ENCODE assay signal across 8 cellular contexts in genomic region chr15:90929709-90930019, GRCh38. TPM values are rescaled to one million over a fixed set of nuclear protein-coding genes. Genes with fewer than 3 reads are reported as not detected.
A peak's percentile ranks its signal among the peaks of the same experiment; 100 is the strongest.
DNase-seq lines count a peak whose midpoint lies in the region; ATAC-seq and TF ChIP-seq lines count a peak whose summit lies in the region.

No MANE protein-coding gene starts in this region.

- CTCF ChIA-PET in activated B cell treated with CpG ODN at 0.5 μM for 24 hours (lab: Charles Lee): interaction anchor here (1.0 to 8.7 kb wide), 3 partner anchors 30 to 567 kb away, joined by 3 to 193 read pairs (median 55); partner anchors contain the start of genes FES and MAN2A2

- no peaks in the 10 kb centered on the region for H3K27me3 ChIP-seq in stomach

- no peak for TF ChIP-seq CTCF in activated B cell treated with CpG ODN at 0.5 μM for 24 hours (IDR thresholded peaks at IDR 0.05)
- TF ChIP-seq CTCF in foreskin fibroblast (IDR thresholded peaks at IDR 0.05; ENCODE audit: low read depth, low read length): no peak
- TF ChIP-seq CTCF in stomach (IDR thresholded peaks at IDR 0.05): no peak

- 10 to 15% (median 11%) methylated on average over 9 of the region's 9 CpGs for WGBS in stomach, 5 donors

- H3K9me3 Mint-ChIP-seq in activated B cell treated with CpG ODN at 0.5 μM for 24 hours: no peaks in the 10 kb centered on the region

- DNase-seq in DMS79 treated with DMSO at 0.1 percent for 48 hours (lab: John Stamatoyannopoulos, UW): peak; percentile 49
- DNase-seq in DMS79 (lab: John Stamatoyannopoulos, UW): no peak
- no peak for DNase-seq in activated B cell treated with CpG ODN at 0.5 μM for 24 hours
- no peak for DNase-seq in foreskin fibroblast
- DNase-seq in stomach: no peak
- DNase-seq in stimulated activated CD4-positive, alpha-beta T cell treated with anti-CD3 and anti-CD28 coated beads, Interleukin-12 subunit alpha, Interleukin-12 subunit beta, amount 100 ng/mL, for 4 hours: no peak
- no peak for DNase-seq in islet precursor cell
- DNase-seq in SKM-1 (lab: John Stamatoyannopoulos, UW; ENCODE audit: unreplicated experiment): no peak

- peak overlapping the region; percentile 97 for H3K27ac Mint-ChIP-seq in activated B cell treated with CpG ODN at 0.5 μM for 24 hours

- H3K4me1 Mint-ChIP-seq in activated B cell treated with CpG ODN at 0.5 μM for 24 hours: peaks cover 40% of the 10 kb centered on the region

- H3K36me3 ChIP-seq in stomach: no peaks in the 10 kb centered on the region

- peaks cover 20 to 54% (median 37%) of the 10 kb centered on the region in 4 donors for H3K4me1 ChIP-seq in stomach

- TF ChIP-seq POLR2A in stomach (IDR thresholded peaks at IDR 0.05): no peak

- H3K4me3 ChIP-seq in foreskin fibroblast (ENCODE audit: low read depth in 1 of 2, low read length in 2 of 2) (peak overlapping the region; percentile 57 to 70), stomach (peak overlapping the region; percentile 43 to 77 (median 64))

- TF ChIP-seq EP300 in stomach (IDR thresholded peaks at IDR 0.05): no peak

- H3K9me3 ChIP-seq in stomach: no peaks in the 10 kb centered on the region

- peak overlapping the region; percentile 92 to 97 (median 95) for H3K27ac ChIP-seq in stomach

- peaks cover 3% of the 10 kb centered on the region for H3K36me3 Mint-ChIP-seq in activated B cell treated with CpG ODN at 0.5 μM for 24 hours (ENCODE audit: low read depth)

- intact Hi-C loops in activated B cell treated with CpG ODN at 0.5 μM for 24 hours (cut with micrococcal nuclease): loop anchor here (5.0 kb wide), 5 partner anchors 262 to 827 kb away; partner anchors contain the start of genes CIB1, GDPGP1 and IDH2
- intact Hi-C loops in stomach (cut with DNase I; ENCODE audit: low total_unique reads): no loop called here

- no peaks in the 10 kb centered on the region for H3K27me3 Mint-ChIP-seq in activated B cell treated with CpG ODN at 0.5 μM for 24 hours

- ATAC-seq in activated B cell treated with CpG ODN at 0.5 μM for 24 hours (ENCODE audit: low read depth): no peak

- POLR2A ChIA-PET in activated B cell treated with CpG ODN at 0.5 μM for 24 hours (lab: Charles Lee): interaction anchor here (0.6 to 8.7 kb wide), 12 partner anchors 9 to 870 kb away, joined by 3 to 213 read pairs (median 5); partner anchors contain the start of genes FES, IQGAP1, MAN2A2 and RCCD1

- H3K4me3 Mint-ChIP-seq in activated B cell treated with CpG ODN at 0.5 μM for 24 hours: peak overlapping the region; percentile 96

RNA-seq across cellular contexts. Expression of gene HDDC3, which starts 2.7 kb away (rescaled TPM):
- total RNA-seq in activated B cell treated with CpG ODN at 0.5 μM for 24 hours (17.6 and 19.0 TPM in 2 replicates), stomach (10 to 100 TPM in 3 of 5 donors, not detected in 2; 12.1 to 19.6 (median 12.1) TPM)
- polyA plus RNA-seq in stomach: 10 to 100 TPM; 18.8 to 22.1 (median 19.8) TPM

RNA-seq across cellular contexts. Expression of gene UNC45A, which starts 5.4 kb away (rescaled TPM):
- total RNA-seq in activated B cell treated with CpG ODN at 0.5 μM for 24 hours: 72.8 and 73.2 TPM in 2 replicates
- 10 to 100 TPM; 28.0 to 63.8 (median 45.0) TPM for total RNA-seq in stomach
- 10 to 100 TPM; 35.7 to 62.7 (median 40.9) TPM for polyA plus RNA-seq in stomach

RNA-seq across cellular contexts. Expression of gene RCCD1, which starts 25.0 kb away (rescaled TPM):
- total RNA-seq in activated B cell treated with CpG ODN at 0.5 μM for 24 hours: 15.7 and 19.3 TPM in 2 replicates
- total RNA-seq in stomach: 10 to 100 TPM in 2 of 5 donors, 1 to 10 TPM in 3; 2.2 to 98.5 (median 8.8) TPM
- 10 to 100 TPM in 1 of 3 donors, 1 to 10 TPM in 2; 6.1 to 11.3 (median 6.7) TPM for polyA plus RNA-seq in stomach

RNA-seq across cellular contexts. Expression of gene MAN2A2, which starts 26.6 kb away (rescaled TPM):
- total RNA-seq in activated B cell treated with CpG ODN at 0.5 μM for 24 hours: 115 and 133 TPM in 2 replicates
- total RNA-seq in stomach: 100 to 1,000 TPM in 3 of 5 donors, 10 to 100 TPM in 2; 30.5 to 286 (median 201) TPM
- polyA plus RNA-seq in stomach: 10 to 100 TPM in 2 of 3 donors, 1 to 10 TPM in 1; 2.9 to 16.4 (median 16.0) TPM

RNA-seq across cellular contexts. Expression of gene FES, which starts 45.4 kb away (rescaled TPM):
- total RNA-seq in activated B cell treated with CpG ODN at 0.5 μM for 24 hours (19.7 and 27.4 TPM in 2 replicates), stomach (10 to 100 TPM; 13.8 to 49.1 (median 25.1) TPM)
- 10 to 100 TPM in 1 of 3 donors, 1 to 10 TPM in 2; 8.0 to 11.8 (median 8.9) TPM for polyA plus RNA-seq in stomach
